ENCODE assay signal across 1 cellular context in the genomic region with DNA sequence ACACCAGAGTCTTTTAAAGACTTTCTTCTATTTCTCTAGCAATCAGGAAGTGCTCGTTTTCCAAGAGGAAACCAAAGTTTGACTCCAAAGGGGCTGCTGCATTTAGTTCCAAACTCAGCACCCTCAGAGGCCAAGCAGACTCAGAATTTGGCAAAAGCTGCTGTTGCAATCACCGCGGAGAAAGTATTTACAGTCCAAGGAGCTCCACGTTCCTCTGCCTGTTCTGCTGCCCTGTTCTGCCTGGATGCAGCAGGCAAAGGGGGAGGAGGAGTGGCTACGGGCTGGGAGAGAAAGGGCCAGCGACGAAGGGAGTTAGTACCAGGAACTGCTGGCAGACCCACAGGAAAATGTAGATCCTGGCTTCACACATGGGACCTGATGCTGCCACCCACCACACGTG.
TF ChIP-seq lines count a peak whose summit lies in the region.

No MANE protein-coding gene starts in this region.

TF ChIP-seq in WTC11, 78 proteins besides CTCF, POLR2A, EP300 and RAD21 (continued from another document):
- TF ChIP-seq, protein P1, sequence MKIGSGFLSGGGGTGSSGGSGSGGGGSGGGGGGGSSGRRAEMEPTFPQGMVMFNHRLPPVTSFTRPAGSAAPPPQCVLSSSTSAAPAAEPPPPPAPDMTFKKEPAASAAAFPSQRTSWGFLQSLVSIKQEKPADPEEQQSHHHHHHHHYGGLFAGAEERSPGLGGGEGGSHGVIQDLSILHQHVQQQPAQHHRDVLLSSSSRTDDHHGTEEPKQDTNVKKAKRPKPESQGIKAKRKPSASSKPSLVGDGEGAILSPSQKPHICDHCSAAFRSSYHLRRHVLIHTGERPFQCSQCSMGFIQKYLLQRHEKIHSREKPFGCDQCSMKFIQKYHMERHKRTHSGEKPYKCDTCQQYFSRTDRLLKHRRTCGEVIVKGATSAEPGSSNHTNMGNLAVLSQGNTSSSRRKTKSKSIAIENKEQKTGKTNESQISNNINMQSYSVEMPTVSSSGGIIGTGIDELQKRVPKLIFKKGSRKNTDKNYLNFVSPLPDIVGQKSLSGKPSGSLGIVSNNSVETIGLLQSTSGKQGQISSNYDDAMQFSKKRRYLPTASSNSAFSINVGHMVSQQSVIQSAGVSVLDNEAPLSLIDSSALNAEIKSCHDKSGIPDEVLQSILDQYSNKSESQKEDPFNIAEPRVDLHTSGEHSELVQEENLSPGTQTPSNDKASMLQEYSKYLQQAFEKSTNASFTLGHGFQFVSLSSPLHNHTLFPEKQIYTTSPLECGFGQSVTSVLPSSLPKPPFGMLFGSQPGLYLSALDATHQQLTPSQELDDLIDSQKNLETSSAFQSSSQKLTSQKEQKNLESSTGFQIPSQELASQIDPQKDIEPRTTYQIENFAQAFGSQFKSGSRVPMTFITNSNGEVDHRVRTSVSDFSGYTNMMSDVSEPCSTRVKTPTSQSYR (CRISPR knock-in tag; IDR thresholded peaks at IDR 0.05): no peak
- TF ChIP-seq, protein P2, sequence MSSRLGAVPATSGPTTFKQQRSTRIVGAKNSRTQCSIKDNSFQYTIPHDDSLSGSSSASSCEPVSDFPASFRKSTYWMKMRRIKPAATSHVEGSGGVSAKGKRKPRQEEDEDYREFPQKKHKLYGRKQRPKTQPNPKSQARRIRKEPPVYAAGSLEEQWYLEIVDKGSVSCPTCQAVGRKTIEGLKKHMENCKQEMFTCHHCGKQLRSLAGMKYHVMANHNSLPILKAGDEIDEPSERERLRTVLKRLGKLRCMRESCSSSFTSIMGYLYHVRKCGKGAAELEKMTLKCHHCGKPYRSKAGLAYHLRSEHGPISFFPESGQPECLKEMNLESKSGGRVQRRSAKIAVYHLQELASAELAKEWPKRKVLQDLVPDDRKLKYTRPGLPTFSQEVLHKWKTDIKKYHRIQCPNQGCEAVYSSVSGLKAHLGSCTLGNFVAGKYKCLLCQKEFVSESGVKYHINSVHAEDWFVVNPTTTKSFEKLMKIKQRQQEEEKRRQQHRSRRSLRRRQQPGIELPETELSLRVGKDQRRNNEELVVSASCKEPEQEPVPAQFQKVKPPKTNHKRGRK (CRISPR knock-in tag; IDR thresholded peaks at IDR 0.05; ENCODE audit: borderline replicate concordance): no peak
- TF ChIP-seq CREB1 (CRISPR knock-in tag; IDR thresholded peaks at IDR 0.05): no peak
- no peak for TF ChIP-seq TCF7 (CRISPR knock-in tag; IDR thresholded peaks at IDR 0.05; ENCODE audit: low read depth)
- TF ChIP-seq, protein P3, sequence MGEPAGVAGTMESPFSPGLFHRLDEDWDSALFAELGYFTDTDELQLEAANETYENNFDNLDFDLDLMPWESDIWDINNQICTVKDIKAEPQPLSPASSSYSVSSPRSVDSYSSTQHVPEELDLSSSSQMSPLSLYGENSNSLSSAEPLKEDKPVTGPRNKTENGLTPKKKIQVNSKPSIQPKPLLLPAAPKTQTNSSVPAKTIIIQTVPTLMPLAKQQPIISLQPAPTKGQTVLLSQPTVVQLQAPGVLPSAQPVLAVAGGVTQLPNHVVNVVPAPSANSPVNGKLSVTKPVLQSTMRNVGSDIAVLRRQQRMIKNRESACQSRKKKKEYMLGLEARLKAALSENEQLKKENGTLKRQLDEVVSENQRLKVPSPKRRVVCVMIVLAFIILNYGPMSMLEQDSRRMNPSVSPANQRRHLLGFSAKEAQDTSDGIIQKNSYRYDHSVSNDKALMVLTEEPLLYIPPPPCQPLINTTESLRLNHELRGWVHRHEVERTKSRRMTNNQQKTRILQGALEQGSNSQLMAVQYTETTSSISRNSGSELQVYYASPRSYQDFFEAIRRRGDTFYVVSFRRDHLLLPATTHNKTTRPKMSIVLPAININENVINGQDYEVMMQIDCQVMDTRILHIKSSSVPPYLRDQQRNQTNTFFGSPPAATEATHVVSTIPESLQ (CRISPR knock-in tag; IDR thresholded peaks at IDR 0.05): no peak
- TF ChIP-seq, protein P4, sequence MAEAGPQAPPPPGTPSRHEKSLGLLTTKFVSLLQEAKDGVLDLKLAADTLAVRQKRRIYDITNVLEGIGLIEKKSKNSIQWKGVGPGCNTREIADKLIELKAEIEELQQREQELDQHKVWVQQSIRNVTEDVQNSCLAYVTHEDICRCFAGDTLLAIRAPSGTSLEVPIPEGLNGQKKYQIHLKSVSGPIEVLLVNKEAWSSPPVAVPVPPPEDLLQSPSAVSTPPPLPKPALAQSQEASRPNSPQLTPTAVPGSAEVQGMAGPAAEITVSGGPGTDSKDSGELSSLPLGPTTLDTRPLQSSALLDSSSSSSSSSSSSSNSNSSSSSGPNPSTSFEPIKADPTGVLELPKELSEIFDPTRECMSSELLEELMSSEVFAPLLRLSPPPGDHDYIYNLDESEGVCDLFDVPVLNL (CRISPR knock-in tag; IDR thresholded peaks at IDR 0.05; ENCODE audit: borderline replicate concordance, low read depth): no peak
- no peak for TF ChIP-seq PRRX2 (CRISPR knock-in tag; IDR thresholded peaks at IDR 0.05)
- TF ChIP-seq OVOL2 (CRISPR knock-in tag; IDR thresholded peaks at IDR 0.05; ENCODE audit: borderline replicate concordance): no peak
- TF ChIP-seq, protein P5, sequence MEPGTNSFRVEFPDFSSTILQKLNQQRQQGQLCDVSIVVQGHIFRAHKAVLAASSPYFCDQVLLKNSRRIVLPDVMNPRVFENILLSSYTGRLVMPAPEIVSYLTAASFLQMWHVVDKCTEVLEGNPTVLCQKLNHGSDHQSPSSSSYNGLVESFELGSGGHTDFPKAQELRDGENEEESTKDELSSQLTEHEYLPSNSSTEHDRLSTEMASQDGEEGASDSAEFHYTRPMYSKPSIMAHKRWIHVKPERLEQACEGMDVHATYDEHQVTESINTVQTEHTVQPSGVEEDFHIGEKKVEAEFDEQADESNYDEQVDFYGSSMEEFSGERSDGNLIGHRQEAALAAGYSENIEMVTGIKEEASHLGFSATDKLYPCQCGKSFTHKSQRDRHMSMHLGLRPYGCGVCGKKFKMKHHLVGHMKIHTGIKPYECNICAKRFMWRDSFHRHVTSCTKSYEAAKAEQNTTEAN (CRISPR knock-in tag; IDR thresholded peaks at IDR 0.05): no peak
- TF ChIP-seq, protein P6, sequence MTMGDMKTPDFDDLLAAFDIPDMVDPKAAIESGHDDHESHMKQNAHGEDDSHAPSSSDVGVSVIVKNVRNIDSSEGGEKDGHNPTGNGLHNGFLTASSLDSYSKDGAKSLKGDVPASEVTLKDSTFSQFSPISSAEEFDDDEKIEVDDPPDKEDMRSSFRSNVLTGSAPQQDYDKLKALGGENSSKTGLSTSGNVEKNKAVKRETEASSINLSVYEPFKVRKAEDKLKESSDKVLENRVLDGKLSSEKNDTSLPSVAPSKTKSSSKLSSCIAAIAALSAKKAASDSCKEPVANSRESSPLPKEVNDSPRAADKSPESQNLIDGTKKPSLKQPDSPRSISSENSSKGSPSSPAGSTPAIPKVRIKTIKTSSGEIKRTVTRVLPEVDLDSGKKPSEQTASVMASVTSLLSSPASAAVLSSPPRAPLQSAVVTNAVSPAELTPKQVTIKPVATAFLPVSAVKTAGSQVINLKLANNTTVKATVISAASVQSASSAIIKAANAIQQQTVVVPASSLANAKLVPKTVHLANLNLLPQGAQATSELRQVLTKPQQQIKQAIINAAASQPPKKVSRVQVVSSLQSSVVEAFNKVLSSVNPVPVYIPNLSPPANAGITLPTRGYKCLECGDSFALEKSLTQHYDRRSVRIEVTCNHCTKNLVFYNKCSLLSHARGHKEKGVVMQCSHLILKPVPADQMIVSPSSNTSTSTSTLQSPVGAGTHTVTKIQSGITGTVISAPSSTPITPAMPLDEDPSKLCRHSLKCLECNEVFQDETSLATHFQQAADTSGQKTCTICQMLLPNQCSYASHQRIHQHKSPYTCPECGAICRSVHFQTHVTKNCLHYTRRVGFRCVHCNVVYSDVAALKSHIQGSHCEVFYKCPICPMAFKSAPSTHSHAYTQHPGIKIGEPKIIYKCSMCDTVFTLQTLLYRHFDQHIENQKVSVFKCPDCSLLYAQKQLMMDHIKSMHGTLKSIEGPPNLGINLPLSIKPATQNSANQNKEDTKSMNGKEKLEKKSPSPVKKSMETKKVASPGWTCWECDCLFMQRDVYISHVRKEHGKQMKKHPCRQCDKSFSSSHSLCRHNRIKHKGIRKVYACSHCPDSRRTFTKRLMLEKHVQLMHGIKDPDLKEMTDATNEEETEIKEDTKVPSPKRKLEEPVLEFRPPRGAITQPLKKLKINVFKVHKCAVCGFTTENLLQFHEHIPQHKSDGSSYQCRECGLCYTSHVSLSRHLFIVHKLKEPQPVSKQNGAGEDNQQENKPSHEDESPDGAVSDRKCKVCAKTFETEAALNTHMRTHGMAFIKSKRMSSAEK (CRISPR knock-in tag; IDR thresholded peaks at IDR 0.05; ENCODE audit: borderline replicate concordance): no peak
- TF ChIP-seq RORB (CRISPR knock-in tag; IDR thresholded peaks at IDR 0.05): no peak
- TF ChIP-seq IRF2 (CRISPR knock-in tag; IDR thresholded peaks at IDR 0.05; ENCODE audit: borderline replicate concordance, low read depth): no peak
TF ChIP-seq in WTC11: peak in this region for 0.
